In the genomic region with DNA sequence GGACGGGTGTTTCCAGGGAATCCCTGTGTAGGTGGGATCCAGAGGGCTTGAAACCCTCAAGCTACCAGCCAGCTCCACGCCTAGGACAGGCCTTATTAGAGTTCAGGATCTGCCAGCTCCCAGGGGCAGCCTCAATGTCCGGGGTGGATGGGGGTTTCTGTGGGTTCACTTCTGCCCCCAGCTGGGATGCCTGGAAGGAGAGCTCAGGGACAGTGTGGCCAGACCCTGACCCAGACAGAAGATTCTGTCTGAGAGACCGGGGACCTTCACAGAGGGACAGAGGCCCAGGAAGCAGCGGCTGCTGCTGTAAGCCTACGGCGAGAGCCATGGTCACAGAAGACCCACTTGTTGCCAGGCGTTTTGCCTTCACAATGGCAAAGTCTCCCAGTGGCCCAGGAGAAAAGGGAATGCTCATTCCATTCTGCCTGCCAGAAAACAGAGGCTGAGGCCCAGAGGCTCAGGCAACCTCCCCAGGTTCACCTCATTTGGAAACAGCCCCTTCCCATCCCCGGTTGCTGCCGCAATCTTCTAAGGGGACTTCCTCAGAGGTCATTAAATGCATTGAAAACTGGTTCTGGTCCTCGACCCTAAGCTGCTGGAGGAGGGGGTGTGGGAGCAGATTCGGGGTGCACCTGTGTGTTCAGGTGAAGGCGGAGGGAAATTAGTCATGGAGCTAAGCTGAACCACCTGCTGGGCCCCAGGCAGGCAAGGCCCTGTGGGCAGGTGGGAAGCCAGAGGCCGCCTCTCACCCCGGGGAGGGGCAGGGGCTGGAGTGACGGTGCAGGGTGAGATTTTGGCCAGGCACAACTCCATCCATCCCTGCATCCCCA, we compare ENCODE assay signal across 1 cellular context.
TF ChIP-seq lines count a peak whose summit lies in the region.

No MANE protein-coding gene starts in this region.

TF ChIP-seq in HepG2, 621 proteins besides CTCF, POLR2A, EP300 and RAD21 (continued from another document and continues in another):
- TF ChIP-seq, protein P1, sequence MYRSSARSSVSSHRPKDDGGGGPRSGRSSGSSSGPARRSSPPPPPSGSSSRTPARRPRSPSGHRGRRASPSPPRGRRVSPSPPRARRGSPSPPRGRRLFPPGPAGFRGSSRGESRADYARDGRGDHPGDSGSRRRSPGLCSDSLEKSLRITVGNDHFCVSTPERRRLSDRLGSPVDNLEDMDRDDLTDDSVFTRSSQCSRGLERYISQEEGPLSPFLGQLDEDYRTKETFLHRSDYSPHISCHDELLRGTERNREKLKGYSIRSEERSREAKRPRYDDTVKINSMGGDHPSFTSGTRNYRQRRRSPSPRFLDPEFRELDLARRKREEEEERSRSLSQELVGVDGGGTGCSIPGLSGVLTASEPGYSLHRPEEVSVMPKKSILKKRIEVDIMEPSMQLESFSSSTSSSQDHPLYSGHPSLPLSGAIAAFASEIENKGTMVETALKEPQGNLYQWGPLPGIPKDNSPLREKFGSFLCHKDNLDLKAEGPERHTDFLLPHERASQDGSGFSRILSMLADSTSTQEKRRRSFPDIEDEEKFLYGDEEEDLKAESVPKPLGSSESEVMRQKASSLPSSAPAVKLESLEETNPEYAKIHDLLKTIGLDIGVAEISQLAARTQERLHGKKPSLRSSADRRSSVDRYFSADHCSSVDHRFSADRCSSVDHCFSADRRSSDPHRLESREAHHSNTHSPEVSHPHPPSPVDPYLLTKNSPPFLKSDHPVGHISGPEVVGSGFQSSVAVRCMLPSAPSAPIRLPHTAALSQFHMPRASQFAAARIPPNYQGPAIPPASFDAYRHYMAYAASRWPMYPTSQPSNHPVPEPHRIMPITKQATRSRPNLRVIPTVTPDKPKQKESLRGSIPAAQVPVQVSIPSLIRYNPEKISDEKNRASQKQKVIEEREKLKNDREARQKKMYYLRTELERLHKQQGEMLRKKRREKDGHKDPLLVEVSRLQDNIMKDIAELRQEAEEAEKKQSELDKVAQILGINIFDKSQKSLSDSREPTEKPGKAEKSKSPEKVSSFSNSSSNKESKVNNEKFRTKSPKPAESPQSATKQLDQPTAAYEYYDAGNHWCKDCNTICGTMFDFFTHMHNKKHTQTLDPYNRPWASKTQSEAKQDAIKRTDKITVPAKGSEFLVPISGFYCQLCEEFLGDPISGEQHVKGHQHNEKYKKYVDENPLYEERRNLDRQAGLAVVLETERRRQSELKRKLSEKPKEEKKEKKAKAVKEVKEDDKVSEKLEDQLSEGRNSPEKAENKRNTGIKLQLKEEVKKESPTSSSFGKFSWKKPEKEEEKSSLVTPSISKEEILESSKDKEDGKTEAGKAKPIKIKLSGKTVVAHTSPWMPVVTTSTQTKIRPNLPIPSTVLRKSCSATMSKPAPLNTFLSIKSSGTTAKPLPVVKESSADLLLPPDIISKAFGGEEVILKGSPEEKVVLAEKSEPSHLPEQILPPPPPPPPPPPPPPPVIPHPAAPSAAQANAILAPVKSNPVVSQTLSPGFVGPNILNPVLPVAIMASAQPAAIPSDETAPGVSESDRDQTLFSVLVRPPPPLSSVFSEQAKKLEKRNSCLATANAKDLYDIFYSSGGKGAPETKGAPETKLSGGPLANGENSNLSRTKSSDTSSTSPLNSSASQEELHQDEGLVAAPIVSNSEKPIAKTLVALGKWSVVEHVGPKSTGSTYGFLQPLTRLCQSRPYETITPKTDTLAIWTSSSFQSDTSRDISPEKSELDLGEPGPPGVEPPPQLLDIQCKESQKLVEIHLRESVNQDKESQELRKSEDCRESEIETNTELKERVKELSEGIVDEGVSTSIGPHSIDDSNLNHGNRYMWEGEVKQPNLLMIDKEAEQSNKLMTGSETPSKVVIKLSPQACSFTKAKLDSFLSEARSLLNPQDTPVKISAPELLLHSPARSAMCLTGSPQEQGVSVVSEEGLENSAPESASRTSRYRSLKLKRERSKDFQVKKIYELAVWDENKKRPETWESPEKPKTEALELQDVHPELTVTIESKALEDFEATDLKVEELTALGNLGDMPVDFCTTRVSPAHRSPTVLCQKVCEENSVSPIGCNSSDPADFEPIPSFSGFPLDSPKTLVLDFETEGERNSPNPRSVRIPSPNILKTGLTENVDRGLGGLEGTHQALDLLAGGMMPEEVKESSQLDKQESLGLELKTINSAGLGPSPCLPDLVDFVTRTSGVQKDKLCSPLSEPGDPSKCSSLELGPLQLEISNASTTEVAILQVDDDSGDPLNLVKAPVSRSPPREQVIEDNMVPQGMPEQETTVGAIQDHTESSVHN (CRISPR knock-in tag; IDR thresholded peaks at IDR 0.05) = no peak; the same call in 1 of the 2 replicates
- TF ChIP-seq, protein P2, sequence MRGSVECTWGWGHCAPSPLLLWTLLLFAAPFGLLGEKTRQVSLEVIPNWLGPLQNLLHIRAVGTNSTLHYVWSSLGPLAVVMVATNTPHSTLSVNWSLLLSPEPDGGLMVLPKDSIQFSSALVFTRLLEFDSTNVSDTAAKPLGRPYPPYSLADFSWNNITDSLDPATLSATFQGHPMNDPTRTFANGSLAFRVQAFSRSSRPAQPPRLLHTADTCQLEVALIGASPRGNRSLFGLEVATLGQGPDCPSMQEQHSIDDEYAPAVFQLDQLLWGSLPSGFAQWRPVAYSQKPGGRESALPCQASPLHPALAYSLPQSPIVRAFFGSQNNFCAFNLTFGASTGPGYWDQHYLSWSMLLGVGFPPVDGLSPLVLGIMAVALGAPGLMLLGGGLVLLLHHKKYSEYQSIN (CRISPR knock-in tag; IDR thresholded peaks at IDR 0.05; ENCODE audit: borderline replicate concordance) = no peak
- TF ChIP-seq SOX13 (IDR thresholded peaks at IDR 0.05) (no peak), SOX13 (CRISPR knock-in tag; conservative IDR thresholded peaks at IDR 0.05 in 1 of 2, IDR thresholded peaks at IDR 0.05 in 1 of 2) (no peak), GATA4 (IDR thresholded peaks at IDR 0.05; ENCODE audit: borderline replicate concordance, low read depth) (0 out of 2 replicates have a peak, but pooled peaks have one; percentile 6), ZNF12 (CRISPR knock-in tag; IDR thresholded peaks at IDR 0.05) (no peak), MYC (CRISPR knock-in tag; IDR thresholded peaks at IDR 0.05; ENCODE audit: borderline replicate concordance) (0 out of 2 replicates have a peak, but pooled peaks have one; percentile 50), ZNF547 (CRISPR knock-in tag; IDR thresholded peaks at IDR 0.05) (no peak), FOXA1 (IDR thresholded peaks at IDR 0.05) (no peak), FOXA1 (CRISPR knock-in tag; IDR thresholded peaks at IDR 0.05) (no peak), ZNF766 (CRISPR knock-in tag; IDR thresholded peaks at IDR 0.05; ENCODE audit: borderline replicate concordance) (no peak), ATF1 (CRISPR knock-in tag; IDR thresholded peaks at IDR 0.05) (no peak), SP1 (IDR thresholded peaks at IDR 0.05) (no peak), SP1 (CRISPR knock-in tag; IDR thresholded peaks at IDR 0.05) (no peak), HMG20A (CRISPR knock-in tag; IDR thresholded peaks at IDR 0.05; ENCODE audit: borderline replicate concordance) (no peak), POLR2G (IDR thresholded peaks at IDR 0.05; ENCODE audit: low read depth, low read length) (no peak), ZNF790 (CRISPR knock-in tag; IDR thresholded peaks at IDR 0.05; ENCODE audit: borderline replicate concordance) (peak; percentile 60; the same call in 1 of the 2 replicates), ZNF446 (CRISPR knock-in tag; IDR thresholded peaks at IDR 0.05) (no peak; the same call in 1 of the 2 replicates), GLI4 (CRISPR knock-in tag; IDR thresholded peaks at IDR 0.05; ENCODE audit: borderline replicate concordance) (no peak), ZNF674 (CRISPR knock-in tag; IDR thresholded peaks at IDR 0.05; ENCODE audit: low read depth) (0 out of 2 replicates have a peak, but pooled peaks have one; percentile 36), NFYC (CRISPR knock-in tag; IDR thresholded peaks at IDR 0.05) (no peak), NFRKB (IDR thresholded peaks at IDR 0.05) (no peak), HIVEP1 (CRISPR knock-in tag; IDR thresholded peaks at IDR 0.05) (no peak), ZNF234 (CRISPR knock-in tag; conservative IDR thresholded peaks at IDR 0.05) (no peak), ZNF652 (CRISPR knock-in tag; IDR thresholded peaks at IDR 0.05; ENCODE audit: borderline replicate concordance, low read depth) (no peak), HMGA1 (CRISPR knock-in tag; conservative IDR thresholded peaks at IDR 0.05) (no peak), ZMYM3 (CRISPR knock-in tag; IDR thresholded peaks at IDR 0.05) (0 out of 2 replicates have a peak, but pooled peaks have one; percentile 18)
- TF ChIP-seq, protein P3, sequence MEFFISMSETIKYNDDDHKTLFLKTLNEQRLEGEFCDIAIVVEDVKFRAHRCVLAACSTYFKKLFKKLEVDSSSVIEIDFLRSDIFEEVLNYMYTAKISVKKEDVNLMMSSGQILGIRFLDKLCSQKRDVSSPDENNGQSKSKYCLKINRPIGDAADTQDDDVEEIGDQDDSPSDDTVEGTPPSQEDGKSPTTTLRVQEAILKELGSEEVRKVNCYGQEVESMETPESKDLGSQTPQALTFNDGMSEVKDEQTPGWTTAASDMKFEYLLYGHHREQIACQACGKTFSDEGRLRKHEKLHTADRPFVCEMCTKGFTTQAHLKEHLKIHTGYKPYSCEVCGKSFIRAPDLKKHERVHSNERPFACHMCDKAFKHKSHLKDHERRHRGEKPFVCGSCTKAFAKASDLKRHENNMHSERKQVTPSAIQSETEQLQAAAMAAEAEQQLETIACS (CRISPR knock-in tag; IDR thresholded peaks at IDR 0.05) = no peak
- TF ChIP-seq, protein P4, sequence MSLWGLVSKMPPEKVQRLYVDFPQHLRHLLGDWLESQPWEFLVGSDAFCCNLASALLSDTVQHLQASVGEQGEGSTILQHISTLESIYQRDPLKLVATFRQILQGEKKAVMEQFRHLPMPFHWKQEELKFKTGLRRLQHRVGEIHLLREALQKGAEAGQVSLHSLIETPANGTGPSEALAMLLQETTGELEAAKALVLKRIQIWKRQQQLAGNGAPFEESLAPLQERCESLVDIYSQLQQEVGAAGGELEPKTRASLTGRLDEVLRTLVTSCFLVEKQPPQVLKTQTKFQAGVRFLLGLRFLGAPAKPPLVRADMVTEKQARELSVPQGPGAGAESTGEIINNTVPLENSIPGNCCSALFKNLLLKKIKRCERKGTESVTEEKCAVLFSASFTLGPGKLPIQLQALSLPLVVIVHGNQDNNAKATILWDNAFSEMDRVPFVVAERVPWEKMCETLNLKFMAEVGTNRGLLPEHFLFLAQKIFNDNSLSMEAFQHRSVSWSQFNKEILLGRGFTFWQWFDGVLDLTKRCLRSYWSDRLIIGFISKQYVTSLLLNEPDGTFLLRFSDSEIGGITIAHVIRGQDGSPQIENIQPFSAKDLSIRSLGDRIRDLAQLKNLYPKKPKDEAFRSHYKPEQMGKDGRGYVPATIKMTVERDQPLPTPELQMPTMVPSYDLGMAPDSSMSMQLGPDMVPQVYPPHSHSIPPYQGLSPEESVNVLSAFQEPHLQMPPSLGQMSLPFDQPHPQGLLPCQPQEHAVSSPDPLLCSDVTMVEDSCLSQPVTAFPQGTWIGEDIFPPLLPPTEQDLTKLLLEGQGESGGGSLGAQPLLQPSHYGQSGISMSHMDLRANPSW (CRISPR knock-in tag; IDR thresholded peaks at IDR 0.05; ENCODE audit: borderline replicate concordance) = no peak
- TF ChIP-seq, protein P5, sequence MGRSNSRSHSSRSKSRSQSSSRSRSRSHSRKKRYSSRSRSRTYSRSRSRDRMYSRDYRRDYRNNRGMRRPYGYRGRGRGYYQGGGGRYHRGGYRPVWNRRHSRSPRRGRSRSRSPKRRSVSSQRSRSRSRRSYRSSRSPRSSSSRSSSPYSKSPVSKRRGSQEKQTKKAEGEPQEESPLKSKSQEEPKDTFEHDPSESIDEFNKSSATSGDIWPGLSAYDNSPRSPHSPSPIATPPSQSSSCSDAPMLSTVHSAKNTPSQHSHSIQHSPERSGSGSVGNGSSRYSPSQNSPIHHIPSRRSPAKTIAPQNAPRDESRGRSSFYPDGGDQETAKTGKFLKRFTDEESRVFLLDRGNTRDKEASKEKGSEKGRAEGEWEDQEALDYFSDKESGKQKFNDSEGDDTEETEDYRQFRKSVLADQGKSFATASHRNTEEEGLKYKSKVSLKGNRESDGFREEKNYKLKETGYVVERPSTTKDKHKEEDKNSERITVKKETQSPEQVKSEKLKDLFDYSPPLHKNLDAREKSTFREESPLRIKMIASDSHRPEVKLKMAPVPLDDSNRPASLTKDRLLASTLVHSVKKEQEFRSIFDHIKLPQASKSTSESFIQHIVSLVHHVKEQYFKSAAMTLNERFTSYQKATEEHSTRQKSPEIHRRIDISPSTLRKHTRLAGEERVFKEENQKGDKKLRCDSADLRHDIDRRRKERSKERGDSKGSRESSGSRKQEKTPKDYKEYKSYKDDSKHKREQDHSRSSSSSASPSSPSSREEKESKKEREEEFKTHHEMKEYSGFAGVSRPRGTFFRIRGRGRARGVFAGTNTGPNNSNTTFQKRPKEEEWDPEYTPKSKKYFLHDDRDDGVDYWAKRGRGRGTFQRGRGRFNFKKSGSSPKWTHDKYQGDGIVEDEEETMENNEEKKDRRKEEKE (IDR thresholded peaks at IDR 0.05) = no peak
- TF ChIP-seq, protein P6, sequence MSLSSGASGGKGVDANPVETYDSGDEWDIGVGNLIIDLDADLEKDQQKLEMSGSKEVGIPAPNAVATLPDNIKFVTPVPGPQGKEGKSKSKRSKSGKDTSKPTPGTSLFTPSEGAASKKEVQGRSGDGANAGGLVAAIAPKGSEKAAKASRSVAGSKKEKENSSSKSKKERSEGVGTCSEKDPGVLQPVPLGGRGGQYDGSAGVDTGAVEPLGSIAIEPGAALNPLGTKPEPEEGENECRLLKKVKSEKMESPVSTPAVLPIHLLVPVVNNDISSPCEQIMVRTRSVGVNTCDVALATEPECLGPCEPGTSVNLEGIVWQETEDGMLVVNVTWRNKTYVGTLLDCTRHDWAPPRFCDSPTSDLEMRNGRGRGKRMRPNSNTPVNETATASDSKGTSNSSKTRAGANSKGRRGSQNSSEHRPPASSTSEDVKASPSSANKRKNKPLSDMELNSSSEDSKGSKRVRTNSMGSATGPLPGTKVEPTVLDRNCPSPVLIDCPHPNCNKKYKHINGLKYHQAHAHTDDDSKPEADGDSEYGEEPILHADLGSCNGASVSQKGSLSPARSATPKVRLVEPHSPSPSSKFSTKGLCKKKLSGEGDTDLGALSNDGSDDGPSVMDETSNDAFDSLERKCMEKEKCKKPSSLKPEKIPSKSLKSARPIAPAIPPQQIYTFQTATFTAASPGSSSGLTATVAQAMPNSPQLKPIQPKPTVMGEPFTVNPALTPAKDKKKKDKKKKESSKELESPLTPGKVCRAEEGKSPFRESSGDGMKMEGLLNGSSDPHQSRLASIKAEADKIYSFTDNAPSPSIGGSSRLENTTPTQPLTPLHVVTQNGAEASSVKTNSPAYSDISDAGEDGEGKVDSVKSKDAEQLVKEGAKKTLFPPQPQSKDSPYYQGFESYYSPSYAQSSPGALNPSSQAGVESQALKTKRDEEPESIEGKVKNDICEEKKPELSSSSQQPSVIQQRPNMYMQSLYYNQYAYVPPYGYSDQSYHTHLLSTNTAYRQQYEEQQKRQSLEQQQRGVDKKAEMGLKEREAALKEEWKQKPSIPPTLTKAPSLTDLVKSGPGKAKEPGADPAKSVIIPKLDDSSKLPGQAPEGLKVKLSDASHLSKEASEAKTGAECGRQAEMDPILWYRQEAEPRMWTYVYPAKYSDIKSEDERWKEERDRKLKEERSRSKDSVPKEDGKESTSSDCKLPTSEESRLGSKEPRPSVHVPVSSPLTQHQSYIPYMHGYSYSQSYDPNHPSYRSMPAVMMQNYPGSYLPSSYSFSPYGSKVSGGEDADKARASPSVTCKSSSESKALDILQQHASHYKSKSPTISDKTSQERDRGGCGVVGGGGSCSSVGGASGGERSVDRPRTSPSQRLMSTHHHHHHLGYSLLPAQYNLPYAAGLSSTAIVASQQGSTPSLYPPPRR (CRISPR knock-in tag; IDR thresholded peaks at IDR 0.05; ENCODE audit: borderline replicate concordance) = no peak
